In the genomic region with DNA sequence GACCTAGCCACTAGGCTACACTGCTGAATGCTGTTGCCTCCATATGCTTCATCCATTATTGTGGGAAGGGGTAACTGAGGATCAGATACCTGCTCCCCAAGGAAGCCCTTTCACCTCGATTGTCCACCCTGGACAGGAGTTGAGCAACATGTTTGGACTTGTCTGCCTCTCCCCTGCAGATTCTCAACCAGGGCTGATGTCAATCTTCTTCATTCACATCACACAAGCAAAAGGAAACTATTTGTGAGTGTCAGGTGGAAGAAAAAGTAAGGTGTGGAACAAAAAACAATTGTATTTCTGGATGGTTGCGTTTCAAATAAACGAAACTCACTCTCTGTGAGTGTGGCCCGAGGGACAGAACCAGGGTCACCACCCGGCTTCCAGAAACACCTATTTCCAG, we compare ENCODE assay signal across 23 cellular contexts. TPM values are rescaled to one million over a fixed set of nuclear protein-coding genes. Genes with fewer than 3 reads are reported as not detected.
"Had no signal": no experiment of that assay in that cellular context is flagged by ENCODE, and none has a peak within 500 bp of the region (broad histone marks: within the 10 kb centered on the region; RNA-seq: fewer than 3 reads in every experiment).

No MANE protein-coding gene starts in this region.

- H3K9me3 ChIP-seq: gastrocnemius medialis, left ventricle myocardium inferior had no signal

- H3K4me3 ChIP-seq: coronary artery, gastrocnemius medialis, left ventricle myocardium inferior had no signal

- H3K4me1 Mint-ChIP-seq: activated CD4-positive, alpha-beta T cell treated with anti-CD3 and anti-CD28 coated beads, Interleukin-2, amount 10 ng/mL, durations not matched to agents 7 days and 5 days; activated naive CD4-positive, alpha-beta T cell treated with anti-CD3 and anti-CD28 coated beads, Interleukin-2, amount 10 ng/mL, durations not matched to agents 7 days and 5 days; neural crest cell; stimulated activated memory B cell treated with anti-CD40 and anti-IgM and Interleukin-4, amounts not matched to agents 10 μg/mL and 1 μg/mL and 100 μg/mL, for 72 hours had no signal

- H3K4me3 Mint-ChIP-seq: activated CD4-positive, alpha-beta T cell treated with anti-CD3 and anti-CD28 coated beads, Interleukin-2, amount 10 ng/mL, durations not matched to agents 7 days and 5 days; activated naive CD4-positive, alpha-beta T cell treated with anti-CD3 and anti-CD28 coated beads, Interleukin-2, amount 10 ng/mL, durations not matched to agents 7 days and 5 days; activated T-cell treated with anti-CD3 and anti-CD28 coated beads, Interleukin-2, amount 50 U/mL, for 4 hours; neural crest cell; stimulated activated memory B cell treated with anti-CD40 and anti-IgM and Interleukin-4, amounts not matched to agents 10 μg/mL and 1 μg/mL and 100 μg/mL, for 72 hours had no signal

- H3K27ac ChIP-seq: brain microvascular endothelial cell, coronary artery, gastrocnemius medialis, left ventricle myocardium inferior had no signal

- H3K4me1 ChIP-seq: gastrocnemius medialis, left ventricle myocardium inferior had no signal

- H3K27me3 ChIP-seq: brain microvascular endothelial cell, gastrocnemius medialis had no signal

- ATAC-seq: activated CD4-positive, CD25-positive, alpha-beta regulatory T cell treated with anti-CD3 and anti-CD28 coated beads, Interleukin-2, amount 50 U/mL, for 24 hours; activated T-cell treated with anti-CD3 and anti-CD28 coated beads, Interleukin-2, amount 50 U/mL, for 4 hours; gastrocnemius medialis; right cardiac atrium; stimulated activated memory B cell treated with anti-CD40 and anti-IgM and Interleukin-4, amounts not matched to agents 10 μg/mL and 1 μg/mL and 100 μg/mL, for 72 hours had no signal

- H3K36me3 ChIP-seq: brain microvascular endothelial cell, gastrocnemius medialis, left ventricle myocardium inferior had no signal

- H3K36me3 Mint-ChIP-seq: activated naive CD4-positive, alpha-beta T cell treated with anti-CD3 and anti-CD28 coated beads, Interleukin-2, amount 10 ng/mL, durations not matched to agents 7 days and 5 days; stimulated activated memory B cell treated with anti-CD40 and anti-IgM and Interleukin-4, amounts not matched to agents 10 μg/mL and 1 μg/mL and 100 μg/mL, for 72 hours had no signal

- H3K27me3 Mint-ChIP-seq: stimulated activated memory B cell treated with anti-CD40 and anti-IgM and Interleukin-4, amounts not matched to agents 10 μg/mL and 1 μg/mL and 100 μg/mL, for 72 hours had no signal

- DNase-seq: activated CD4-positive, alpha-beta T cell treated with anti-CD3 and anti-CD28 coated beads, Interleukin-2, amount 10 ng/mL, durations not matched to agents 7 days and 5 days; activated CD8-positive, alpha-beta memory T cell treated with anti-CD3 and anti-CD28 coated beads, Interleukin-2, amount 50 U/mL, for 4 hours; activated effector memory CD4-positive, alpha-beta T cell treated with Interleukin-2 at 50 U/mL for 16 hours; activated naive CD4-positive, alpha-beta T cell treated with anti-CD3 and anti-CD28 coated beads, Interleukin-2, amount 10 ng/mL, durations not matched to agents 7 days and 5 days; activated T-cell treated with anti-CD3 and anti-CD28 coated beads, Interleukin-2, amount 50 U/mL, for 4 hours; aorta; brain microvascular endothelial cell; gastrocnemius medialis; head of caudate nucleus; left ventricle myocardium inferior; right cardiac atrium; stimulated activated CD4-positive, alpha-beta T cell treated with anti-CD3 and anti-CD28 coated beads, Interleukin-4, amount 100 ng/mL, for 24 hours had no signal

- H3K9me3 Mint-ChIP-seq: activated CD4-positive, alpha-beta T cell treated with anti-CD3 and anti-CD28 coated beads, Interleukin-2, amount 10 ng/mL, durations not matched to agents 7 days and 5 days; activated T-cell treated with anti-CD3 and anti-CD28 coated beads, Interleukin-2, amount 50 U/mL, for 4 hours; neural crest cell had no signal

- H3K27ac Mint-ChIP-seq: activated CD4-positive, alpha-beta T cell treated with anti-CD3 and anti-CD28 coated beads, Interleukin-2, amount 10 ng/mL, durations not matched to agents 7 days and 5 days; activated naive CD4-positive, alpha-beta T cell treated with anti-CD3 and anti-CD28 coated beads, Interleukin-2, amount 10 ng/mL, durations not matched to agents 7 days and 5 days; stimulated activated memory B cell treated with anti-CD40 and anti-IgM and Interleukin-4, amounts not matched to agents 10 μg/mL and 1 μg/mL and 100 μg/mL, for 72 hours had no signal

RNA-seq across cellular contexts. Expression of gene MUC16, which starts 29.5 kb away (rescaled TPM):
- total RNA-seq: activated CD4-positive, alpha-beta T cell treated with anti-CD3 and anti-CD28 coated beads, Interleukin-2, amount 10 ng/mL, durations not matched to agents 7 days and 5 days; gastrocnemius medialis; left ventricle myocardium inferior; T-helper 1 cell treated with Interleukin-12 subunit alpha and Interleukin-12 subunit beta and Interleukin-4 antibody, amounts not matched to agents 30 ng/mL and 1 ng/mL, for 36 hours had no signal
- polyA plus RNA-seq: aorta, right cardiac atrium, urinary bladder had no signal

RNA-seq across cellular contexts. Expression of gene OR1M1, which starts 47.1 kb away (rescaled TPM):
- total RNA-seq: activated CD4-positive, alpha-beta T cell treated with anti-CD3 and anti-CD28 coated beads, Interleukin-2, amount 10 ng/mL, durations not matched to agents 7 days and 5 days; activated T-cell treated with anti-CD3 and anti-CD28 coated beads, Interleukin-2, amount 50 U/mL, for 4 hours; aorta; gastrocnemius medialis; kidney epithelial cell; left ventricle myocardium inferior; mononuclear cell; neural crest cell; omental fat pad; posterior vena cava; right cardiac atrium; T-helper 1 cell treated with Interleukin-12 subunit alpha and Interleukin-12 subunit beta and Interleukin-4 antibody, amounts not matched to agents 30 ng/mL and 1 ng/mL, for 36 hours; urinary bladder had no signal
- polyA plus RNA-seq: aorta, esophagus, right cardiac atrium, urinary bladder had no signal
